12 cellular contexts compared by ENCODE assay signal in genomic region chr22:40076702-40077645, GRCh38.
DNase-seq lines count a peak whose midpoint lies in the region; ATAC-seq and TF ChIP-seq lines count a peak whose summit lies in the region.
"Had no signal": no experiment of that assay in that cellular context is flagged by ENCODE, and none has a peak within 500 bp of the region (broad histone marks: within the 10 kb centered on the region; RNA-seq: fewer than 3 reads in every experiment).

No MANE protein-coding gene starts in this region.

- peak overlapping the region; percentile 62 for H3K4me3 Mint-ChIP-seq in CD4-positive, alpha-beta T cell
- H3K4me3 Mint-ChIP-seq in IgD-negative memory B cell, result peak overlapping the region in 2 of 4 donors; percentile 67 to 83
- H3K4me3 Mint-ChIP-seq in activated naive CD8-positive, alpha-beta T cell treated with anti-CD3 and anti-CD28 coated beads, Interleukin-2, amount 10 ng/mL, durations not matched to agents 7 days and 5 days, result peak overlapping the region; percentile 78

- no peak overlapping the region for H3K4me2 ChIP-seq in mesendoderm (ENCODE audit: low read length)

- H4K8ac ChIP-seq in mesendoderm (ENCODE audit: low read depth, low read length), result no peak overlapping the region

- no peak overlapping the region for H2BK15ac ChIP-seq in mesendoderm (replicated peaks; ENCODE audit: low read depth)

- H3K27ac ChIP-seq in CD4-positive, alpha-beta T cell (ENCODE audit: low read depth, low read length), result no peak overlapping the region
- H3K27ac ChIP-seq in mesendoderm (ENCODE audit: low read depth, low read length), result no peak overlapping the region

- no peak overlapping the region for H4K5ac ChIP-seq in mesendoderm (ENCODE audit: low read length)

- H3K27me3 ChIP-seq in CD4-positive, alpha-beta T cell (ENCODE audit: control insufficient read depth, insufficient read depth, low read length), result no peaks in the 10 kb centered on the region
- no peaks in the 10 kb centered on the region for H3K27me3 ChIP-seq in mesendoderm (ENCODE audit: insufficient read depth, low read length, poor library complexity)
- H3K27me3 ChIP-seq: spleen had no signal

- H2BK5ac ChIP-seq in mesendoderm (ENCODE audit: low read length), result no peak overlapping the region

- peak; percentile 43 for ATAC-seq in CD4-positive, alpha-beta T cell (ENCODE audit: poor library complexity)
- peak; percentile 22 for ATAC-seq in activated naive CD8-positive, alpha-beta T cell treated with anti-CD3 and anti-CD28 coated beads, Interleukin-2, amount 10 ng/mL, durations not matched to agents 7 days and 5 days (ENCODE audit: low read depth)

- H3K9me3 ChIP-seq in CD4-positive, alpha-beta T cell (ENCODE audit: control insufficient read depth, low read length), result no peaks in the 10 kb centered on the region
- H3K9me3 ChIP-seq: spleen had no signal

- H3K4me3 ChIP-seq in mesendoderm (ENCODE audit: low read length), result no peak overlapping the region
- no peak overlapping the region for H3K4me3 ChIP-seq in lower leg skin (ENCODE audit: low read depth, poor library complexity, severe bottlenecking)
- H3K4me3 ChIP-seq: spleen had no signal

- peaks cover 59% of the 10 kb centered on the region for H3K4me1 Mint-ChIP-seq in CD4-positive, alpha-beta T cell (ENCODE audit: low read depth)
- peaks cover 40 to 47% (median 43%) of the 10 kb centered on the region in 3 donors for H3K4me1 Mint-ChIP-seq in IgD-negative memory B cell
- H3K4me1 Mint-ChIP-seq in activated naive CD8-positive, alpha-beta T cell treated with anti-CD3 and anti-CD28 coated beads, Interleukin-2, amount 10 ng/mL, durations not matched to agents 7 days and 5 days, result peaks cover 40% of the 10 kb centered on the region

- no peaks in the 10 kb centered on the region for H3K79me2 ChIP-seq in mesendoderm (ENCODE audit: control insufficient read depth, insufficient read depth, low read length)

- no peak overlapping the region for H2BK120ac ChIP-seq in mesendoderm (ENCODE audit: low read depth, low read length)

- peaks cover 2% of the 10 kb centered on the region for H3K4me1 ChIP-seq in mesendoderm (ENCODE audit: control insufficient read depth, low read depth, low read length)

- H2AK5ac ChIP-seq in mesendoderm (ENCODE audit: low read length), result no peak overlapping the region

- H3K56ac ChIP-seq in mesendoderm (ENCODE audit: low read length), result peak overlapping the region; percentile 60

- intact Hi-C loops in CD4-positive, alpha-beta T cell (cut with DNase I, micrococcal nuclease), result no loop called here
- intact Hi-C loops in lower leg skin (cut with DNase I; ENCODE audit: low total_unique reads), result no loop called here

- WGBS in mesendoderm (ENCODE audit: extremely low coverage, insufficient coverage, low lambda C conversion rate), result no CpG with 5 or more reads among the region's 8 CpGs
- WGBS in lower leg skin, 2 donors, result 79 to 80% methylated on average over 8 of the region's 8 CpGs

- H3K23ac ChIP-seq in mesendoderm (ENCODE audit: low read length), result no peak overlapping the region

- no peaks in the 10 kb centered on the region for H3K36me3 Mint-ChIP-seq in CD4-positive, alpha-beta T cell (ENCODE audit: low read depth)
- H3K36me3 Mint-ChIP-seq in IgD-negative memory B cell, result no peaks in the 10 kb centered on the region
- H3K36me3 Mint-ChIP-seq in activated naive CD8-positive, alpha-beta T cell treated with anti-CD3 and anti-CD28 coated beads, Interleukin-2, amount 10 ng/mL, durations not matched to agents 7 days and 5 days, result peaks cover 5% of the 10 kb centered on the region

- H3K27me3 Mint-ChIP-seq in CD4-positive, alpha-beta T cell, result no peaks in the 10 kb centered on the region
- H3K27me3 Mint-ChIP-seq in IgD-negative memory B cell, result no peaks in the 10 kb centered on the region
- H3K27me3 Mint-ChIP-seq in activated naive CD8-positive, alpha-beta T cell treated with anti-CD3 and anti-CD28 coated beads, Interleukin-2, amount 10 ng/mL, durations not matched to agents 7 days and 5 days, result no peaks in the 10 kb centered on the region

- no peaks in the 10 kb centered on the region for H3K79me1 ChIP-seq in mesendoderm (ENCODE audit: low read length)

- TF ChIP-seq POLR2A in lower leg skin (IDR thresholded peaks at IDR 0.05), result no peak

- peak overlapping the region; percentile 24 for H3K9ac ChIP-seq in mesendoderm (ENCODE audit: low read length)

- H3K9me3 Mint-ChIP-seq in CD4-positive, alpha-beta T cell, result no peaks in the 10 kb centered on the region
- no peaks in the 10 kb centered on the region for H3K9me3 Mint-ChIP-seq in IgD-negative memory B cell
- H3K9me3 Mint-ChIP-seq in activated naive CD8-positive, alpha-beta T cell treated with anti-CD3 and anti-CD28 coated beads, Interleukin-2, amount 10 ng/mL, durations not matched to agents 7 days and 5 days, result no peaks in the 10 kb centered on the region

- no peak for TF ChIP-seq CTCF in CD4-positive, alpha-beta T cell (IDR thresholded peaks at IDR 0.05)
- no peak for TF ChIP-seq CTCF in lower leg skin (IDR thresholded peaks at IDR 0.05)

- no peak for DNase-seq in CD4-positive, alpha-beta T cell
- no peak for DNase-seq in activated naive CD8-positive, alpha-beta T cell treated with anti-CD3 and anti-CD28 coated beads, Interleukin-2, amount 10 ng/mL, durations not matched to agents 7 days and 5 days
- DNase-seq in mesendoderm, result no peak
- DNase-seq in lower leg skin (ENCODE audit: low spot score in 2 of 2), result no peak
- DNase-seq in T1000 (lab: John Stamatoyannopoulos, UW), result no peak
- no peak for DNase-seq in epidermal melanocyte (ENCODE audit: insufficient read length, low spot score)
- DNase-seq in SIG-M5 (lab: John Stamatoyannopoulos, UW), result no peak
- DNase-seq: dermis blood vessel endothelial cell, DMS79 treated with DMSO at 0.1 percent for 48 hours, NCI-H446 treated with DMSO at 0.1 percent for 48 hours, spleen had no signal

- CTCF ChIA-PET in CD4-positive, alpha-beta T cell (lab: Charles Lee), result no interaction called here

- peak overlapping the region; percentile 28 for H3K27ac Mint-ChIP-seq in CD4-positive, alpha-beta T cell
- peak overlapping the region in 2 of 3 donors; percentile 1 to 15 for H3K27ac Mint-ChIP-seq in IgD-negative memory B cell
- H3K27ac Mint-ChIP-seq in activated naive CD8-positive, alpha-beta T cell treated with anti-CD3 and anti-CD28 coated beads, Interleukin-2, amount 10 ng/mL, durations not matched to agents 7 days and 5 days, result peak overlapping the region; percentile 78

- no peaks in the 10 kb centered on the region for H3K36me3 ChIP-seq in mesendoderm (ENCODE audit: control insufficient read depth, insufficient read depth, low read length)
- H3K36me3 ChIP-seq: spleen had no signal

- H3K18ac ChIP-seq in mesendoderm (ENCODE audit: low read length), result no peak overlapping the region

- POLR2A ChIA-PET in CD4-positive, alpha-beta T cell (lab: Charles Lee), result interaction anchor here (0.7 to 2.2 kb wide), 4 partner anchors 11 to 136 kb away, joined by 3 to 8 read pairs (median 3); partner anchors contain the start of gene TNRC6B
- POLR2A ChIA-PET in activated naive CD8-positive, alpha-beta T cell treated with anti-CD3 and anti-CD28 coated beads, Interleukin-2, amount 10 ng/mL, durations not matched to agents 7 days and 5 days (lab: Charles Lee), result interaction anchor here (1.2 kb wide), 1 partner anchor 33 kb away, joined by 3 read pairs; no protein-coding TSS in a partner anchor

- no peak overlapping the region for H3K4ac ChIP-seq in mesendoderm (ENCODE audit: low read depth, low read length)

Comparison
In these comparisons a context has a peak if more than half of its experiments do, and no peak if none do; other contexts are left out.
1. H3K27ac Mint-ChIP-seq: peak in every context shown above with its lines; median percentile 78 in activated naive CD8-positive, alpha-beta T cell treated with anti-CD3 and anti-CD28 coated beads, Interleukin-2, amount 10 ng/mL, durations not matched to agents 7 days and 5 days; 28 in CD4-positive, alpha-beta T cell; 8 in IgD-negative memory B cell.